ENCODE assay signal across 19 cellular contexts in genomic region chr10:100157140-100157539, GRCh38.
"Had no signal": no experiment of that assay in that cellular context is flagged by ENCODE, and none has a peak within 500 bp of the region (broad histone marks: within the 10 kb centered on the region; RNA-seq: fewer than 3 reads in every experiment).

No MANE protein-coding gene starts in this region.

- H3K4me1 ChIP-seq: right atrium auricular region, thyroid gland had no signal

- H3K27me3 Mint-ChIP-seq: activated CD4-positive, alpha-beta memory T cell treated with anti-CD3 and anti-CD28 coated beads for 36 hours; activated naive CD8-positive, alpha-beta T cell; progenitor cell of endocrine pancreas; stimulated activated naive B cell treated with anti-CD40 and anti-IgM and Interleukin-4, amounts not matched to agents 10 μg/mL and 1 μg/mL and 100 μg/mL, for 72 hours; T-cell had no signal

- ATAC-seq: activated T-cell treated with anti-CD3 and anti-CD28 coated beads, Interleukin-2, amount 50 U/mL, for 4 hours; left ventricle myocardium superior; T-cell had no signal

- H3K27ac ChIP-seq: brain microvascular endothelial cell, right atrium auricular region, thyroid gland had no signal

- H3K4me3 Mint-ChIP-seq: activated CD4-positive, alpha-beta memory T cell treated with anti-CD3 and anti-CD28 coated beads for 36 hours; activated naive CD8-positive, alpha-beta T cell; activated T-cell treated with anti-CD3 and anti-CD28 coated beads, Interleukin-2, amount 50 U/mL, for 4 hours; nephron; stimulated activated naive B cell treated with anti-CD40 and anti-IgM and Interleukin-4, amounts not matched to agents 10 μg/mL and 1 μg/mL and 100 μg/mL, for 72 hours; T-cell had no signal

- DNase-seq: activated CD4-positive, alpha-beta memory T cell treated with anti-CD3 and anti-CD28 coated beads for 36 hours; activated effector memory CD4-positive, alpha-beta T cell treated with anti-CD3 and anti-CD28 coated beads, Interleukin-2, amount 50 U/mL, for 16 hours; activated T-cell treated with anti-CD3 and anti-CD28 coated beads, Interleukin-2, amount 50 U/mL, for 4 hours; brain microvascular endothelial cell; erythroblast; hippocampal formation; kidney; left ventricle myocardium superior; mesendoderm; stimulated activated CD4-positive, alpha-beta T cell treated with anti-CD3 and anti-CD28 coated beads, Interleukin-2, amount 100 ng/mL, for 48 hours; stimulated activated naive B cell treated with anti-CD40 and anti-IgM and Interleukin-4, amounts not matched to agents 10 μg/mL and 1 μg/mL and 100 μg/mL, for 72 hours; T-cell; T1000; thyroid gland had no signal

- H3K4me3 ChIP-seq: right atrium auricular region, thyroid gland had no signal

- H3K9me3 Mint-ChIP-seq: activated CD4-positive, alpha-beta memory T cell treated with anti-CD3 and anti-CD28 coated beads for 36 hours; activated T-cell treated with anti-CD3 and anti-CD28 coated beads, Interleukin-2, amount 50 U/mL, for 4 hours; nephron; T-cell had no signal

- FAIRE-seq: kidney, urothelium cell line had no signal

- H3K4me1 Mint-ChIP-seq: nephron had no signal

- H3K9me3 ChIP-seq: right atrium auricular region, thyroid gland had no signal

- H3K27me3 ChIP-seq: brain microvascular endothelial cell, right atrium auricular region, thyroid gland had no signal

- H3K27ac Mint-ChIP-seq: activated CD4-positive, alpha-beta memory T cell treated with anti-CD3 and anti-CD28 coated beads for 36 hours; nephron; progenitor cell of endocrine pancreas; T-cell had no signal
